Comparison of ENCODE assay signal across 8 cellular contexts in genomic region chr1:66764994-66765578, GRCh38. TPM values are rescaled to one million over a fixed set of nuclear protein-coding genes. Genes with fewer than 3 reads are reported as not detected.
DNase-seq lines count a peak whose midpoint lies in the region; ATAC-seq and TF ChIP-seq lines count a peak whose summit lies in the region.

No MANE protein-coding gene starts in this region.

- H3K27me3 ChIP-seq in PC-3 (ENCODE audit: low read length), result no peaks in the 10 kb centered on the region

- H3K9me3 Mint-ChIP-seq in activated naive CD4-positive, alpha-beta T cell treated with anti-CD3 and anti-CD28 coated beads, Interleukin-2, amount 10 ng/mL, durations not matched to agents 7 days and 5 days, result no peaks in the 10 kb centered on the region
- no peaks in the 10 kb centered on the region for H3K9me3 Mint-ChIP-seq in glutamatergic neuron (ENCODE audit: unreplicated experiment)

- no peak overlapping the region for H2AFZ ChIP-seq in PC-3 (ENCODE audit: low read length)

- no peak overlapping the region for H3K9ac ChIP-seq in PC-3 (ENCODE audit: low read length)

- H4K20me1 ChIP-seq in PC-3 (ENCODE audit: low read length), result no peaks in the 10 kb centered on the region

- no peaks in the 10 kb centered on the region for H3K79me2 ChIP-seq in PC-3 (ENCODE audit: low read length)

- H3K4me1 Mint-ChIP-seq in activated naive CD4-positive, alpha-beta T cell treated with anti-CD3 and anti-CD28 coated beads, Interleukin-2, amount 10 ng/mL, durations not matched to agents 7 days and 5 days, result peaks cover 16% of the 10 kb centered on the region
- H3K4me1 Mint-ChIP-seq in glutamatergic neuron (ENCODE audit: low read depth, unreplicated experiment), result no peaks in the 10 kb centered on the region

- ATAC-seq in GM18909 (IDR thresholded peaks at IDR 0.05; ENCODE audit: poor library complexity, unreplicated experiment) (peak; percentile 77), PC-3 (peak; percentile 66)

- no peak overlapping the region for H3K4me2 ChIP-seq in PC-3 (ENCODE audit: low read length)

- H3K36me3 ChIP-seq in PC-3 (ENCODE audit: low read depth, low read length), result no peaks in the 10 kb centered on the region

- H3K4me3 Mint-ChIP-seq in activated naive CD4-positive, alpha-beta T cell treated with anti-CD3 and anti-CD28 coated beads, Interleukin-2, amount 10 ng/mL, durations not matched to agents 7 days and 5 days, result no peak overlapping the region
- no peak overlapping the region for H3K4me3 Mint-ChIP-seq in glutamatergic neuron (ENCODE audit: unreplicated experiment)

- H3K4me1 ChIP-seq in PC-3 (ENCODE audit: insufficient read depth, low read length), result no peaks in the 10 kb centered on the region

- no peaks in the 10 kb centered on the region for H3K36me3 Mint-ChIP-seq in activated naive CD4-positive, alpha-beta T cell treated with anti-CD3 and anti-CD28 coated beads, Interleukin-2, amount 10 ng/mL, durations not matched to agents 7 days and 5 days
- H3K36me3 Mint-ChIP-seq in glutamatergic neuron (ENCODE audit: unreplicated experiment), result peaks cover 4% of the 10 kb centered on the region

- no peaks in the 10 kb centered on the region for H3K9me3 ChIP-seq in PC-3 (ENCODE audit: low read length)

- H3K4me3 ChIP-seq in PC-3 (ENCODE audit: low read length) (no peak overlapping the region), skeletal muscle cell (ENCODE audit: low read depth, low read length) (no peak overlapping the region)

- intact Hi-C loops in PC-3 (cut with micrococcal nuclease), result loop anchor here (1.0 to 10.0 kb wide), 5 partner anchors 167 to 740 kb away; no protein-coding TSS in a partner anchor

- no TSS peak for BruUV-seq in PC-3 (replicated peaks; lab: Mats Ljungman, UMichigan)

- no peaks in the 10 kb centered on the region for H3K9me2 ChIP-seq in PC-3 (replicated peaks; ENCODE audit: low read length)

- H3F3A ChIP-seq in PC-3 (ENCODE audit: low read length, unreplicated experiment), result no peaks in the 10 kb centered on the region

- peak; percentile 59 for DNase-seq in CD1c-positive myeloid dendritic cell (ENCODE audit: extremely low spot score)
- DNase-seq in HT1080 (ENCODE audit: low read depth), result peak; percentile 54
- DNase-seq in PC-3, result peak; percentile 65
- peak; percentile 68 for DNase-seq in activated naive CD4-positive, alpha-beta T cell treated with anti-CD3 and anti-CD28 coated beads, Interleukin-2, amount 10 ng/mL, durations not matched to agents 7 days and 5 days
- DNase-seq in glutamatergic neuron, result no peak
- DNase-seq in skeletal muscle cell (ENCODE audit: low read depth), result peak; percentile 24
- no peak for DNase-seq in NCI-H128 (lab: John Stamatoyannopoulos, UW; ENCODE audit: unreplicated experiment)

- H3K27ac ChIP-seq in PC-3 (ENCODE audit: low read length), result no peak overlapping the region

- TF ChIP-seq CTCF in PC-3 (conservative IDR thresholded peaks at IDR 0.05; ENCODE audit: low read depth, low read length) (peak; percentile 92), glutamatergic neuron (IDR thresholded peaks at IDR 0.05; ENCODE audit: partially characterized antibody, unreplicated experiment) (peak; percentile 82)

- H3K27ac Mint-ChIP-seq in activated naive CD4-positive, alpha-beta T cell treated with anti-CD3 and anti-CD28 coated beads, Interleukin-2, amount 10 ng/mL, durations not matched to agents 7 days and 5 days, result no peak overlapping the region
- no peak overlapping the region for H3K27ac Mint-ChIP-seq in glutamatergic neuron (ENCODE audit: unreplicated experiment)

- H3K27me3 Mint-ChIP-seq in activated naive CD4-positive, alpha-beta T cell treated with anti-CD3 and anti-CD28 coated beads, Interleukin-2, amount 10 ng/mL, durations not matched to agents 7 days and 5 days, result no peaks in the 10 kb centered on the region
- H3K27me3 Mint-ChIP-seq in glutamatergic neuron (ENCODE audit: unreplicated experiment), result no peaks in the 10 kb centered on the region

- CTCF ChIA-PET in PC-3 (lab: Charles Lee), result interaction anchor here (0.8 to 1.4 kb wide), 3 partner anchors 179 to 447 kb away, joined by 3 to 4 read pairs (median 3); no protein-coding TSS in a partner anchor
- CTCF ChIA-PET in activated naive CD4-positive, alpha-beta T cell treated with anti-CD3 and anti-CD28 coated beads, Interleukin-2, amount 10 ng/mL, durations not matched to agents 7 days and 5 days (lab: Charles Lee), result interaction anchor here (1.0 to 6.2 kb wide), 12 partner anchors 11 to 736 kb away, joined by 3 to 40 read pairs (median 6); partner anchors contain the start of genes DNAI4 and MIER1

- POLR2A ChIA-PET in PC-3 (lab: Charles Lee; ENCODE audit: unreplicated experiment), result no interaction called here

RNA-seq across cellular contexts. Expression of gene DYNLT5, which starts 12.8 kb away (rescaled TPM):
- total RNA-seq in HT1080 (2014; rRNA removed; shearing (Covaris generic)), result not detected in 2 replicates
- not detected in 2 replicates for polyA plus RNA-seq in HT1080 (2015; cell fraction: cytosol; rRNA removed)
- not detected in 2 replicates for polyA plus RNA-seq in HT1080 (2015; cell fraction: nucleus; rRNA removed)
- total RNA-seq in PC-3 (2014; rRNA removed) (not detected in 2 replicates), glutamatergic neuron (ENCODE audit: unreplicated experiment) (1.4 TPM)

RNA-seq across cellular contexts. Expression of gene INSL5, which starts 36.0 kb away (rescaled TPM):
- not detected in 2 replicates for total RNA-seq in HT1080 (2014; rRNA removed; shearing (Covaris generic))
- polyA plus RNA-seq in HT1080 (2015; cell fraction: cytosol; rRNA removed), result not detected in 2 replicates
- polyA plus RNA-seq in HT1080 (2015; cell fraction: nucleus; rRNA removed), result not detected in 2 replicates
- total RNA-seq in PC-3 (2014; rRNA removed) (not detected in 2 replicates), glutamatergic neuron (ENCODE audit: unreplicated experiment) (not detected)

Comparison
In these comparisons a context has a peak if more than half of its experiments do, and no peak if none do; other contexts are left out.
1. DNase-seq: peak in CD1c-positive myeloid dendritic cell (single experiment), HT1080 (single experiment), PC-3 (single experiment), activated naive CD4-positive, alpha-beta T cell treated with anti-CD3 and anti-CD28 coated beads, Interleukin-2, amount 10 ng/mL, durations not matched to agents 7 days and 5 days (single experiment) and skeletal muscle cell (single experiment); none in glutamatergic neuron (single experiment) and NCI-H128 (single experiment).